Comparison of ENCODE assay signal across 8 cellular contexts in genomic region chrX:49166914-49167739, GRCh38. TPM values are rescaled to one million over a fixed set of nuclear protein-coding genes. Genes with fewer than 3 reads are reported as not detected.
A peak's percentile ranks its signal among the peaks of the same experiment; 100 is the strongest.
DNase-seq lines count a peak whose midpoint lies in the region; ATAC-seq, FAIRE-seq and TF ChIP-seq lines count a peak whose summit lies in the region.

No MANE protein-coding gene starts in this region.

- H3K9ac ChIP-seq in HUES64 (ENCODE audit: low read depth, low read length), result 0 out of 2 replicates have a peak overlapping the region, but pooled peaks have one; percentile 19
- peak overlapping the region; percentile 24 for H3K9ac ChIP-seq in GM12878 (ENCODE audit: control insufficient read depth, insufficient read depth, low read length)
- no peak overlapping the region; the same call in 1 of the 2 replicates for H3K9ac ChIP-seq in iPS-20b (ENCODE audit: low read depth, low read length)

- H3K27me3 ChIP-seq in HUES64 (ENCODE audit: insufficient read depth, low read length), result peaks cover 43% of the 10 kb centered on the region
- H3K27me3 ChIP-seq in GM12878 (replicated peaks in 1 of 2; ENCODE audit: control insufficient read depth in 2 of 2, insufficient read depth in 2 of 2, low read length in 1 of 2), result no peaks in the 10 kb centered on the region
- H3K27me3 ChIP-seq in iPS-20b (ENCODE audit: insufficient read depth, low read length), result peaks cover 59% of the 10 kb centered on the region

- H3K36me3 Mint-ChIP-seq in T-helper 2 cell treated with Interferon-gamma antibody and Interleukin-4, amounts not matched to agents 5 μg/mL and 100 μg/mL, for 36 hours (ENCODE audit: low read depth), result no peaks in the 10 kb centered on the region

- peaks cover 10% of the 10 kb centered on the region; the same call in 1 of the 2 replicates for H3K4me1 ChIP-seq in HUES64 (ENCODE audit: insufficient read depth, low read length)
- peaks cover 9% of the 10 kb centered on the region for H3K4me1 ChIP-seq in GM12878 (ENCODE audit: control insufficient read depth, insufficient read depth, low read length)
- H3K4me1 ChIP-seq in iPS-20b (ENCODE audit: insufficient read depth, low read length), result no peaks in the 10 kb centered on the region; the same call in 1 of the 2 replicates

- SMC1A ChIA-PET in GM12878 (lab: Charles Lee; ENCODE audit: uncharacterized antibody, unreplicated experiment), result interaction anchor here (1.0 to 3.2 kb wide), 6 partner anchors 9 to 102 kb away, joined by 3 to 14 read pairs (median 6); no protein-coding TSS in a partner anchor

- H3K4me3 ChIP-seq in HUES64 (ENCODE audit: low read length), result peak overlapping the region; percentile 56
- peak overlapping the region; percentile 37 for H3K4me3 ChIP-seq in GM12878
- peak overlapping the region; percentile 69 for H3K4me3 ChIP-seq in iPS-20b (ENCODE audit: low read length)

- FAIRE-seq in GM12878 (lab: Jason Lieb, UNC), result no peak

- H3K27ac ChIP-seq in HUES64 (ENCODE audit: low read depth, low read length), result no peak overlapping the region
- H3K27ac ChIP-seq in GM12878 (ENCODE audit: control insufficient read depth, insufficient read depth), result peak overlapping the region; percentile 78
- no peak overlapping the region for H3K27ac ChIP-seq in iPS-20b (ENCODE audit: low read length)

- H4K20me1 ChIP-seq in GM12878 (ENCODE audit: control insufficient read depth, insufficient read depth), result no peaks in the 10 kb centered on the region

- intact Hi-C loops in GM12878 (cut with micrococcal nuclease; ENCODE audit: unreplicated experiment), result loop anchor here (2.0 kb wide), 2 partner anchors 24 to 44 kb away; partner anchors contain the start of gene GPKOW

- RAD21 ChIA-PET in GM12878 (lab: Charles Lee; ENCODE audit: unreplicated experiment), result interaction anchor here (0.8 to 4.6 kb wide), 9 partner anchors 11 to 102 kb away, joined by 3 to 26 read pairs (median 5); partner anchors contain the start of gene CCDC22

- POLR2A ChIA-PET in GM12878 (lab: Charles Lee), result interaction anchor here (0.5 to 5.0 kb wide), 8 partner anchors 10 to 164 kb away, joined by 3 to 28 read pairs (median 6); partner anchors contain the start of genes PPP1R3F and PRICKLE3

- H3K9me3 Mint-ChIP-seq in T-helper 2 cell treated with Interferon-gamma antibody and Interleukin-4, amounts not matched to agents 5 μg/mL and 100 μg/mL, for 36 hours, result no peaks in the 10 kb centered on the region

- no peak for TF ChIP-seq CTCF in GM12878 (IDR thresholded peaks at IDR 0.05 in 2 of 3, conservative IDR thresholded peaks at IDR 0.05 in 1 of 3; ENCODE audit: control insufficient read depth in 2 of 3, extremely low read depth in 1 of 3, insufficient read depth in 1 of 3, low read depth in 3 of 3, low read length in 3 of 3)

- ATAC-seq in GM12878 (peak; percentile 34), GM19467 (IDR thresholded peaks at IDR 0.05; ENCODE audit: unreplicated experiment) (no peak)

- H3K4me1 Mint-ChIP-seq in T-helper 2 cell treated with Interferon-gamma antibody and Interleukin-4, amounts not matched to agents 5 μg/mL and 100 μg/mL, for 36 hours (ENCODE audit: low read depth), result peaks cover 29% of the 10 kb centered on the region

- no peak for TF ChIP-seq EP300 in GM12878 (IDR thresholded peaks at IDR 0.05; ENCODE audit: borderline replicate concordance in 1 of 2, control insufficient read depth in 1 of 2, low read depth in 2 of 2, low read length in 2 of 2)

- TF ChIP-seq RAD21 in GM12878 (IDR thresholded peaks at IDR 0.05; ENCODE audit: insufficient read depth, low read depth, low read length), result no peak

- peak; percentile 67 for DNase-seq in T-helper 2 cell treated with Interferon-gamma antibody and Interleukin-4, amounts not matched to agents 5 μg/mL and 100 μg/mL, for 36 hours (ENCODE audit: low spot score)
- peak; percentile 51 for DNase-seq in GM12878 (ENCODE audit: low read depth, low spot score)
- peak; percentile 43 for DNase-seq in stimulated activated CD4-positive, alpha-beta T cell treated with anti-CD3 and anti-CD28 coated beads, Interleukin-12 subunit alpha, Interleukin-12 subunit beta, amount 100 ng/mL, for 4 hours
- no peak for DNase-seq in LoVo (ENCODE audit: low spot score)

- peak overlapping the region; percentile 91 for H3K4me3 Mint-ChIP-seq in T-helper 2 cell treated with Interferon-gamma antibody and Interleukin-4, amounts not matched to agents 5 μg/mL and 100 μg/mL, for 36 hours

- H3K9me3 ChIP-seq in HUES64 (ENCODE audit: insufficient read depth, low read depth, low read length) (no peaks in the 10 kb centered on the region), GM12878 (replicated peaks; ENCODE audit: control insufficient read depth, insufficient read depth, low read length) (no peaks in the 10 kb centered on the region; the same call in 2 of the 3 replicates), iPS-20b (ENCODE audit: insufficient read depth, low read depth, low read length) (no peaks in the 10 kb centered on the region)

- CTCF ChIA-PET in GM12878 (lab: Yijun Ruan, JAX), result interaction anchor here (0.6 to 5.2 kb wide), 8 partner anchors 12 to 406 kb away, joined by 3 to 57 read pairs (median 10); partner anchors contain the start of gene PRICKLE3

- peak overlapping the region; percentile 98 for H3K27ac Mint-ChIP-seq in T-helper 2 cell treated with Interferon-gamma antibody and Interleukin-4, amounts not matched to agents 5 μg/mL and 100 μg/mL, for 36 hours

- in situ Hi-C loops in GM12878 (cut with MboI), result no loop called here

- H3K27me3 Mint-ChIP-seq in T-helper 2 cell treated with Interferon-gamma antibody and Interleukin-4, amounts not matched to agents 5 μg/mL and 100 μg/mL, for 36 hours (ENCODE audit: low read depth), result no peaks in the 10 kb centered on the region

- 5% methylated on average over 34 of the region's 35 CpGs for WGBS in HUES64
- 25% methylated on average over 35 of the region's 35 CpGs for WGBS in GM12878 (ENCODE audit: insufficient coverage, insufficient replicate concordance, low lambda C conversion rate, missing lambda C conversion rate)

- peak overlapping the region; percentile 49 for H2AFZ ChIP-seq in GM12878 (ENCODE audit: control insufficient read depth, low read depth, low read length)

- BruUV-seq in GM12878 (replicated peaks; lab: Mats Ljungman, UMichigan), result TSS peak; percentile 47

- no peaks in the 10 kb centered on the region for H3K79me2 ChIP-seq in GM12878 (ENCODE audit: control insufficient read depth, insufficient read depth, low read length)

- H3K36me3 ChIP-seq in HUES64 (ENCODE audit: insufficient read depth, low read length), result no peaks in the 10 kb centered on the region
- H3K36me3 ChIP-seq in GM12878 (ENCODE audit: control insufficient read depth in 2 of 2, insufficient read depth in 2 of 2, low read length in 1 of 2), result no peaks in the 10 kb centered on the region
- no peaks in the 10 kb centered on the region for H3K36me3 ChIP-seq in iPS-20b (ENCODE audit: insufficient read depth, low read depth, low read length)

- peak overlapping the region; percentile 81 for H3K4me2 ChIP-seq in GM12878 (ENCODE audit: control insufficient read depth, insufficient read depth)

- TF ChIP-seq POLR2A in GM15510 (IDR thresholded peaks at IDR 0.05; ENCODE audit: borderline replicate concordance, extremely low read depth, insufficient read length) (peak; percentile 23), GM12878 (IDR thresholded peaks at IDR 0.05; ENCODE audit: low read depth, low read length) (no peak)

RNA-seq across cellular contexts. Expression of gene MAGIX, which starts 4.6 kb away (rescaled TPM):
- 0.20 TPM for polyA plus RNA-seq in HUES64 (2013, experiment 1 of 2)
- polyA plus RNA-seq in HUES64 (2013, experiment 2 of 2), result 0.57 TPM
- 0.59 and 1.2 TPM in 2 replicates for total RNA-seq in GM12878 (2013; cell fraction: nucleolus; rRNA removed)
- 1.3 and 2.5 TPM in 2 replicates for total RNA-seq in GM12878 (2014; rRNA removed)
- 0.09 and 0.18 TPM in 2 replicates for total RNA-seq in GM12878 (2014; rRNA removed; fragmentation: Illumina TruSeq; extraction: Trizol)
- total RNA-seq in GM12878 (2021), result 0.66 and 1.3 TPM in 2 replicates
- polyA plus RNA-seq in GM12878 (2011; ENCODE audit: low read depth), result 0.18 TPM
- 0.30 and 0.33 TPM in 2 replicates for polyA plus RNA-seq in GM12878 (2011; rRNA removed)
- polyA plus RNA-seq in GM12878 (2011; cell fraction: cytosol; rRNA removed), result 0.96 and 1.1 TPM in 2 replicates
- 0.81 and 1.1 TPM in 2 replicates for polyA plus RNA-seq in GM12878 (2011; cell fraction: nucleus; rRNA removed)
- polyA plus RNA-seq in GM12878 (2012), result 0.44 and 0.54 TPM in 2 replicates
- 0.31 TPM in 1 of 2 replicates, not detected in the other for polyA plus RNA-seq in GM12878 (2014; fragmentation: Illumina TruSeq; extraction: Trizol)
- polyA plus RNA-seq in GM12878 (2014; fragmentation: Nextera tagmentation; extraction: Ambion mirVana), result under 1 TPM; 0.03 to 0.09 TPM
- 1.4 and 2.0 TPM in 2 replicates for polyA plus RNA-seq in GM12878 (2014; rRNA removed)
- 1 to 10 TPM; 1.4 to 1.8 TPM for polyA plus RNA-seq in GM12878 (2016; fragmentation: Nextera tagmentation; extraction: Ambion mirVana)
- polyA minus RNA-seq in GM12878 (2011; rRNA and poly(A)+ RNA removed), result 0.66 and 1.2 TPM in 2 replicates
- polyA minus RNA-seq in GM12878 (2011; cell fraction: cytosol; rRNA and poly(A)+ RNA removed), result 0.40 TPM in 1 of 2 replicates, not detected in the other
- 1.3 and 1.6 TPM in 2 replicates for polyA minus RNA-seq in GM12878 (2011; cell fraction: nucleus; rRNA and poly(A)+ RNA removed)

RNA-seq across cellular contexts. Expression of gene PLP2, which starts 4.6 kb away (rescaled TPM):
- polyA plus RNA-seq in HUES64 (2013, experiment 1 of 2), result 2.8 TPM
- polyA plus RNA-seq in HUES64 (2013, experiment 2 of 2), result 3.8 TPM
- 7.7 and 9.1 TPM in 2 replicates for total RNA-seq in GM12878 (2013; cell fraction: nucleolus; rRNA removed)
- total RNA-seq in GM12878 (2014; rRNA removed), result 51.8 and 56.6 TPM in 2 replicates
- 55.8 and 60.1 TPM in 2 replicates for total RNA-seq in GM12878 (2014; rRNA removed; fragmentation: Illumina TruSeq; extraction: Trizol)
- 102 and 106 TPM in 2 replicates for total RNA-seq in GM12878 (2021)
- 49.7 TPM for polyA plus RNA-seq in GM12878 (2011; ENCODE audit: low read depth)
- polyA plus RNA-seq in GM12878 (2011; rRNA removed), result 62.3 and 78.2 TPM in 2 replicates
- polyA plus RNA-seq in GM12878 (2011; cell fraction: cytosol; rRNA removed), result 127 and 185 TPM in 2 replicates
- 30.0 and 31.8 TPM in 2 replicates for polyA plus RNA-seq in GM12878 (2011; cell fraction: nucleus; rRNA removed)
- polyA plus RNA-seq in GM12878 (2012), result 65.2 and 77.1 TPM in 2 replicates
- polyA plus RNA-seq in GM12878 (2014; fragmentation: Illumina TruSeq; extraction: Trizol), result 149 and 177 TPM in 2 replicates
- polyA plus RNA-seq in GM12878 (2014; fragmentation: Nextera tagmentation; extraction: Ambion mirVana), result 100 to 1,000 TPM; 100 to 140 TPM
- polyA plus RNA-seq in GM12878 (2014; rRNA removed), result 71.0 and 74.8 TPM in 2 replicates
- polyA plus RNA-seq in GM12878 (2016; fragmentation: Nextera tagmentation; extraction: Ambion mirVana), result 100 to 1,000 TPM in 1 of 2 experiments, 10 to 100 TPM in 1; 98.3 to 101 TPM
- 54.6 and 67.8 TPM in 2 replicates for polyA minus RNA-seq in GM12878 (2011; rRNA and poly(A)+ RNA removed)
- polyA minus RNA-seq in GM12878 (2011; cell fraction: cytosol; rRNA and poly(A)+ RNA removed), result 28.3 and 31.3 TPM in 2 replicates
- 6.3 and 10.2 TPM in 2 replicates for polyA minus RNA-seq in GM12878 (2011; cell fraction: nucleus; rRNA and poly(A)+ RNA removed)

RNA-seq across cellular contexts. Expression of gene PRICKLE3, which starts 19.0 kb away (rescaled TPM):
- polyA plus RNA-seq in HUES64 (2013, experiment 1 of 2), result 5.7 TPM
- 5.5 TPM for polyA plus RNA-seq in HUES64 (2013, experiment 2 of 2)
- 25.0 and 32.7 TPM in 2 replicates for total RNA-seq in GM12878 (2013; cell fraction: nucleolus; rRNA removed)
- 7.0 and 12.2 TPM in 2 replicates for total RNA-seq in GM12878 (2014; rRNA removed)
- 3.3 and 4.9 TPM in 2 replicates for total RNA-seq in GM12878 (2014; rRNA removed; fragmentation: Illumina TruSeq; extraction: Trizol)
- total RNA-seq in GM12878 (2021), result 16.8 and 17.4 TPM in 2 replicates
- polyA plus RNA-seq in GM12878 (2011; ENCODE audit: low read depth), result 4.8 TPM
- 2.7 and 6.4 TPM in 2 replicates for polyA plus RNA-seq in GM12878 (2011; rRNA removed)
- polyA plus RNA-seq in GM12878 (2011; cell fraction: cytosol; rRNA removed), result 9.4 and 9.5 TPM in 2 replicates
- polyA plus RNA-seq in GM12878 (2011; cell fraction: nucleus; rRNA removed), result 28.4 and 35.8 TPM in 2 replicates
- 10.1 and 13.5 TPM in 2 replicates for polyA plus RNA-seq in GM12878 (2012)
- 2.3 and 6.0 TPM in 2 replicates for polyA plus RNA-seq in GM12878 (2014; fragmentation: Illumina TruSeq; extraction: Trizol)
- under 1 TPM; 0.69 to 0.88 TPM for polyA plus RNA-seq in GM12878 (2014; fragmentation: Nextera tagmentation; extraction: Ambion mirVana)
- polyA plus RNA-seq in GM12878 (2014; rRNA removed), result 16.1 and 16.5 TPM in 2 replicates
- polyA plus RNA-seq in GM12878 (2016; fragmentation: Nextera tagmentation; extraction: Ambion mirVana), result 1 to 10 TPM; 8.7 to 9.1 TPM
- polyA minus RNA-seq in GM12878 (2011; rRNA and poly(A)+ RNA removed), result 5.8 and 9.8 TPM in 2 replicates
- 6.4 and 8.0 TPM in 2 replicates for polyA minus RNA-seq in GM12878 (2011; cell fraction: cytosol; rRNA and poly(A)+ RNA removed)
- polyA minus RNA-seq in GM12878 (2011; cell fraction: nucleus; rRNA and poly(A)+ RNA removed), result 8.9 and 12.0 TPM in 2 replicates

RNA-seq across cellular contexts. Expression of gene SYP, which starts 32.9 kb away (rescaled TPM):
- polyA plus RNA-seq in HUES64 (2013, experiment 1 of 2), result 3.6 TPM
- polyA plus RNA-seq in HUES64 (2013, experiment 2 of 2), result 3.9 TPM
- 0.81 and 1.5 TPM in 2 replicates for total RNA-seq in GM12878 (2013; cell fraction: nucleolus; rRNA removed)
- total RNA-seq in GM12878 (2014; rRNA removed) (0.68 and 0.76 TPM in 2 replicates), GM12878 (2014; rRNA removed; fragmentation: Illumina TruSeq; extraction: Trizol) (0.81 and 1.0 TPM in 2 replicates), GM12878 (2021) (0.48 and 0.49 TPM in 2 replicates)
- polyA plus RNA-seq in GM12878 (2011; ENCODE audit: low read depth), result 0.28 TPM
- polyA plus RNA-seq in GM12878 (2011; rRNA removed) (0.85 and 0.87 TPM in 2 replicates), GM12878 (2014; fragmentation: Illumina TruSeq; extraction: Trizol) (0.68 and 0.86 TPM in 2 replicates), GM12878 (2014; fragmentation: Nextera tagmentation; extraction: Ambion mirVana) (under 1 TPM; 0.34 to 0.47 TPM), GM12878 (2014; rRNA removed) (1.2 and 1.7 TPM in 2 replicates), GM12878 (2016; fragmentation: Nextera tagmentation; extraction: Ambion mirVana) (1 to 10 TPM; 1.0 to 1.1 TPM)
- polyA plus RNA-seq in GM12878 (2011; cell fraction: cytosol; rRNA removed), result 0.58 and 0.99 TPM in 2 replicates
- polyA plus RNA-seq in GM12878 (2011; cell fraction: nucleus; rRNA removed), result 0.84 and 0.88 TPM in 2 replicates
- 0.77 and 0.85 TPM in 2 replicates for polyA plus RNA-seq in GM12878 (2012)
- polyA minus RNA-seq in GM12878 (2011; rRNA and poly(A)+ RNA removed), result 0.31 TPM in 1 of 2 replicates, not detected in the other
- not detected in 2 replicates for polyA minus RNA-seq in GM12878 (2011; cell fraction: cytosol; rRNA and poly(A)+ RNA removed)
- 0.12 and 0.86 TPM in 2 replicates for polyA minus RNA-seq in GM12878 (2011; cell fraction: nucleus; rRNA and poly(A)+ RNA removed)

RNA-seq across cellular contexts. Expression of gene GPKOW, which starts 43.6 kb away (rescaled TPM):
- polyA plus RNA-seq in HUES64 (2013, experiment 1 of 2), result 12.0 TPM
- 17.5 TPM for polyA plus RNA-seq in HUES64 (2013, experiment 2 of 2)
- 5.6 and 5.9 TPM in 2 replicates for total RNA-seq in GM12878 (2013; cell fraction: nucleolus; rRNA removed)
- total RNA-seq in GM12878 (2014; rRNA removed) (23.6 and 26.6 TPM in 2 replicates), GM12878 (2014; rRNA removed; fragmentation: Illumina TruSeq; extraction: Trizol) (15.7 and 16.5 TPM in 2 replicates), GM12878 (2021) (18.9 and 21.8 TPM in 2 replicates)
- 7.0 TPM for polyA plus RNA-seq in GM12878 (2011; ENCODE audit: low read depth)
- polyA plus RNA-seq in GM12878 (2011; rRNA removed) (20.1 and 25.5 TPM in 2 replicates), GM12878 (2014; fragmentation: Illumina TruSeq; extraction: Trizol) (13.9 and 20.6 TPM in 2 replicates), GM12878 (2014; fragmentation: Nextera tagmentation; extraction: Ambion mirVana) (1 to 10 TPM; 3.3 to 5.1 TPM), GM12878 (2014; rRNA removed) (23.0 and 25.0 TPM in 2 replicates), GM12878 (2016; fragmentation: Nextera tagmentation; extraction: Ambion mirVana) (10 to 100 TPM; 21.1 to 24.6 TPM)
- polyA plus RNA-seq in GM12878 (2011; cell fraction: cytosol; rRNA removed), result 25.0 and 30.5 TPM in 2 replicates
- 17.6 and 23.5 TPM in 2 replicates for polyA plus RNA-seq in GM12878 (2011; cell fraction: nucleus; rRNA removed)
- polyA plus RNA-seq in GM12878 (2012), result 13.8 and 14.5 TPM in 2 replicates
- 15.9 and 16.7 TPM in 2 replicates for polyA minus RNA-seq in GM12878 (2011; rRNA and poly(A)+ RNA removed)
- 7.1 and 8.9 TPM in 2 replicates for polyA minus RNA-seq in GM12878 (2011; cell fraction: cytosol; rRNA and poly(A)+ RNA removed)
- polyA minus RNA-seq in GM12878 (2011; cell fraction: nucleus; rRNA and poly(A)+ RNA removed), result 3.5 and 6.1 TPM in 2 replicates
